In genomic region chr1:25338188-25338981, GRCh38 we compare ENCODE assay signal across 8 cellular contexts. TPM values are rescaled to one million over a fixed set of nuclear protein-coding genes. Genes with fewer than 3 reads are reported as not detected.
DNase-seq lines count a peak whose midpoint lies in the region; ATAC-seq, FAIRE-seq and TF ChIP-seq lines count a peak whose summit lies in the region.

TMEM50A (plus strand) TSS chr1:25338334; CDS start chr1:25340487, 2,153 bp downstream.

- peak; percentile 56 for TF ChIP-seq POLR2A in esophagus muscularis mucosa (IDR thresholded peaks at IDR 0.05; ENCODE audit: low read depth)

- peak; percentile 81 for FAIRE-seq in RCC 7860 (lab: Jason Lieb, UNC)

- no peaks in the 10 kb centered on the region for H3K27me3 ChIP-seq in esophagus muscularis mucosa

- peaks cover 18 to 35% (median 31%) of the 10 kb centered on the region in 4 donors for H3K4me1 ChIP-seq in esophagus muscularis mucosa

- peak within 1 kb of the TSS; percentile 71 to 97 (median 84) for H3K4me3 ChIP-seq in esophagus muscularis mucosa

- peaks cover 27% of the 10 kb centered on the region for H3K4me1 Mint-ChIP-seq in stimulated activated effector memory CD8-positive, alpha-beta T cell treated with anti-CD3 and anti-CD28 coated beads, Interleukin-12 subunit alpha, Interleukin-12 subunit beta, amount 100 ng/mL, for 72 hours

- DNase-seq in DMS79 (lab: John Stamatoyannopoulos, UW) (peak; percentile 70), KBM-7 (peak; percentile 92), RCC 7860 (ENCODE audit: low spot score) (peak; percentile 81), activated T-helper 1 cell treated with Interleukin-2 at 50 U/mL for 16 hours (ENCODE audit: low read depth) (peak; percentile 87), esophagus muscularis mucosa (ENCODE audit: extremely low spot score) (peak; percentile 97), myocyte (ENCODE audit: low read depth) (peak; percentile 88)
- DNase-seq in stimulated activated effector memory CD8-positive, alpha-beta T cell treated with anti-CD3 and anti-CD28 coated beads, Interleukin-12 subunit alpha, Interleukin-12 subunit beta, amount 100 ng/mL, for 72 hours (ENCODE audit: low spot score in 2 of 2), result peak; percentile 88 to 97

- H3K27ac Mint-ChIP-seq in stimulated activated effector memory CD8-positive, alpha-beta T cell treated with anti-CD3 and anti-CD28 coated beads, Interleukin-12 subunit alpha, Interleukin-12 subunit beta, amount 100 ng/mL, for 72 hours, result peak within 1 kb of the TSS; percentile 93

- TF ChIP-seq EP300 in esophagus muscularis mucosa (IDR thresholded peaks at IDR 0.05), result no peak

- H3K36me3 ChIP-seq in esophagus muscularis mucosa, result peaks cover 0 to 7% (median 3%) of the 10 kb centered on the region in 4 donors

- in situ Hi-C loops in KBM-7 (cut with MboI; ENCODE audit: low pct_unique_long_range_greater_than_20kb, low sequenced_read_pairs), result no loop called here

- intact Hi-C loops in esophagus muscularis mucosa (cut with DNase I), result loop anchor here (5.0 kb wide), 1 partner anchor 91 kb away; the partner anchor contains the start of gene RSRP1

- WGBS in esophagus muscularis mucosa, result under 1% methylated on average over 9 of the region's 75 CpGs

- peak within 1 kb of the TSS; percentile 91 for H3K4me3 Mint-ChIP-seq in stimulated activated effector memory CD8-positive, alpha-beta T cell treated with anti-CD3 and anti-CD28 coated beads, Interleukin-12 subunit alpha, Interleukin-12 subunit beta, amount 100 ng/mL, for 72 hours

- H3K9me3 Mint-ChIP-seq in stimulated activated effector memory CD8-positive, alpha-beta T cell treated with anti-CD3 and anti-CD28 coated beads, Interleukin-12 subunit alpha, Interleukin-12 subunit beta, amount 100 ng/mL, for 72 hours, result no peaks in the 10 kb centered on the region

- no peaks in the 10 kb centered on the region for H3K9me3 ChIP-seq in esophagus muscularis mucosa

- H3K27ac ChIP-seq in esophagus muscularis mucosa (replicated peaks in 1 of 4), result peak within 1 kb of the TSS; percentile 93 to 99 (median 96)

- H3K36me3 Mint-ChIP-seq in stimulated activated effector memory CD8-positive, alpha-beta T cell treated with anti-CD3 and anti-CD28 coated beads, Interleukin-12 subunit alpha, Interleukin-12 subunit beta, amount 100 ng/mL, for 72 hours, result peaks cover 51% of the 10 kb centered on the region

- peak; percentile 57 for ATAC-seq in GM21717 (IDR thresholded peaks at IDR 0.05; ENCODE audit: unreplicated experiment)
- ATAC-seq in stimulated activated effector memory CD8-positive, alpha-beta T cell treated with anti-CD3 and anti-CD28 coated beads, Interleukin-12 subunit alpha, Interleukin-12 subunit beta, amount 100 ng/mL, for 72 hours, result peak; percentile 86

- no peak for TF ChIP-seq CTCF in esophagus muscularis mucosa (IDR thresholded peaks at IDR 0.05)

RNA-seq across cellular contexts. Expression of gene TMEM50A, which starts in this region (rescaled TPM):
- 100 to 1,000 TPM in 1 of 4 donors, 10 to 100 TPM in 3; 85.1 to 106 (median 98.4) TPM for total RNA-seq in esophagus muscularis mucosa
- total RNA-seq in myocyte, result 117 and 160 TPM in 2 replicates
- 148 TPM for polyA plus RNA-seq in myocyte (2012)

Comparison
In these comparisons a context has a peak if more than half of its experiments do, and no peak if none do; other contexts are left out.
1. Peak in every context shown above with its lines: DNase-seq, ATAC-seq, H3K4me3 ChIP-seq and H3K27ac ChIP-seq.